Comparison of ENCODE assay signal across 25 cellular contexts in genomic region chr15:27869697-27870281, GRCh38.
DNase-seq lines count a peak whose midpoint lies in the region; ATAC-seq, FAIRE-seq and TF ChIP-seq lines count a peak whose summit lies in the region.
"Had no signal": no experiment of that assay in that cellular context is flagged by ENCODE, and none has a peak within 500 bp of the region (broad histone marks: within the 10 kb centered on the region; RNA-seq: fewer than 3 reads in every experiment).

No MANE protein-coding gene starts in this region.

- H3K23me2 ChIP-seq in H1 (ENCODE audit: low read depth, low read length) = no peaks in the 10 kb centered on the region

- POLR2A ChIA-PET in H1 (lab: Charles Lee; ENCODE audit: partially characterized antibody) = no interaction called here

- H3K14ac ChIP-seq in H1 (ENCODE audit: insufficient read length) (no peak overlapping the region), neuronal stem cell (ENCODE audit: low read length) (no peak overlapping the region)

- no peak overlapping the region for H4K5ac ChIP-seq in H1 (ENCODE audit: insufficient read length, low read depth, low read length)

- no peak overlapping the region for H2BK15ac ChIP-seq in H1 (ENCODE audit: low read length)
- no peak overlapping the region for H2BK15ac ChIP-seq in neuronal stem cell (ENCODE audit: low read length)

- DNase-seq in MG63 = peak; percentile 33
- DNase-seq in H1 (ENCODE audit: low read depth in 1 of 2, low spot score in 2 of 2) = peak in 1 of 2 experiments; percentile 41
- no peak for DNase-seq in neuronal stem cell (ENCODE audit: low spot score)
- no peak for DNase-seq in NCI-H1436 treated with DMSO at 0.1 percent for 48 hours (lab: John Stamatoyannopoulos, UW)
- no peak for DNase-seq in RKO (ENCODE audit: low spot score)
- no peak for DNase-seq in stomach
- DNase-seq: CD4-positive, CD25-positive, alpha-beta regulatory T cell; DMS79 treated with DMSO at 0.1 percent for 48 hours; GOT3; KBM-7; MV-4-11; NCI-H1930; NCI-H2227 treated with DMSO at 0.1 percent for 48 hours; NCI-H524 treated with DMSO at 0.1 percent for 48 hours; NCI-H82; Peyer's patch had no signal

- TF ChIP-seq CTCF in H1 (IDR thresholded peaks at IDR 0.05; ENCODE audit: control extremely low read depth in 1 of 3, insufficient read depth in 1 of 3, low read depth in 1 of 3, low read length in 3 of 3) = peak in 2 of 3 experiments; percentile 12 to 29; a peak in 2 of 4 replicates
- TF ChIP-seq CTCF in stomach (IDR thresholded peaks at IDR 0.05) = no peak

- TF ChIP-seq RAD21 in H1 (IDR thresholded peaks at IDR 0.05 in 1 of 2, conservative IDR thresholded peaks at IDR 0.05 in 1 of 2; ENCODE audit: low read depth in 2 of 2, low read length in 2 of 2) = peak in 1 of 2 experiments; percentile 8; a peak in 1 of 4 replicates

- 92% methylated on average over 17 of the region's 17 CpGs; no CpG with 5 or more reads in 1 of the 2 experiments for WGBS in H1 (ENCODE audit: extremely low coverage in 1 of 2, insufficient coverage in 1 of 2, insufficient read length in 1 of 2, insufficient replicate concordance in 2 of 2, low coverage in 1 of 2, low lambda C conversion rate in 2 of 2, missing lambda C conversion rate in 1 of 2), 2 experiments
- no CpG with 5 or more reads among the region's 17 CpGs for WGBS in neuronal stem cell (ENCODE audit: extremely low coverage in 2 of 2, insufficient read length in 2 of 2, insufficient replicate concordance in 1 of 2), 2 donors
- WGBS in stomach, 5 donors = 80 to 91% (median 86%) methylated on average over 12 to 17 of the region's 17 CpGs

- H3K79me2 ChIP-seq in H1 (ENCODE audit: control insufficient read depth in 1 of 2, insufficient read depth in 2 of 2, low read length in 2 of 2) = no peaks in the 10 kb centered on the region

- H2AFZ ChIP-seq in H1 (ENCODE audit: low read length) (no peak overlapping the region), neuronal stem cell (ENCODE audit: low read length) (no peak overlapping the region)

- H4K91ac ChIP-seq in H1 (replicated peaks; ENCODE audit: insufficient read length, low read length) (no peak overlapping the region), neuronal stem cell (ENCODE audit: low read depth, low read length, poor library complexity) (no peak overlapping the region)

- no peaks in the 10 kb centered on the region for H4K20me1 ChIP-seq in BLaER1
- H4K20me1 ChIP-seq in H1 (replicated peaks in 1 of 2; ENCODE audit: control insufficient read depth in 1 of 2, insufficient read depth in 2 of 2, low read length in 2 of 2) = no peaks in the 10 kb centered on the region

- intact Hi-C loops in stomach (cut with DNase I; ENCODE audit: low total_unique reads) = no loop called here

- H2BK120ac ChIP-seq in H1 (replicated peaks; ENCODE audit: low read depth, low read length) (no peak overlapping the region), neuronal stem cell (ENCODE audit: low read depth, low read length) (peak overlapping the region; percentile 9)

- no peak for TF ChIP-seq POLR2A in H1 (IDR thresholded peaks at IDR 0.05; ENCODE audit: control extremely low read depth in 1 of 2, low read depth in 2 of 2, low read length in 2 of 2)
- no peak for TF ChIP-seq POLR2A in stomach (IDR thresholded peaks at IDR 0.05)

- H3K9ac ChIP-seq in BLaER1 = no peak overlapping the region
- H3K9ac ChIP-seq in H1 (replicated peaks in 1 of 4; ENCODE audit: extremely low read depth in 1 of 4, low read depth in 3 of 4, low read length in 3 of 4) = no peak overlapping the region
- H3K9ac ChIP-seq in neuronal stem cell (ENCODE audit: low read depth, low read length, poor library complexity) = no peak overlapping the region

- H3K4me3 ChIP-seq in BLaER1 (no peak overlapping the region), MG63 (no peak overlapping the region), H1 (ENCODE audit: extremely low read depth in 1 of 4, insufficient read depth in 2 of 4, low read depth in 3 of 4, low read length in 4 of 4) (no peak overlapping the region), neuronal stem cell (ENCODE audit: low read length in 2 of 2) (no peak overlapping the region), stomach (no peak overlapping the region)
- H3K4me3 ChIP-seq: GM12878, Peyer's patch, SJSA1 had no signal

- H3K36me3 ChIP-seq in BLaER1 (no peaks in the 10 kb centered on the region), MG63 (no peaks in the 10 kb centered on the region), H1 (ENCODE audit: control insufficient read depth in 2 of 4, insufficient read depth in 4 of 4, low read length in 3 of 4) (no peaks in the 10 kb centered on the region), neuronal stem cell (replicated peaks in 1 of 2; ENCODE audit: control insufficient read depth in 2 of 2, insufficient read depth in 2 of 2, low read length in 2 of 2) (no peaks in the 10 kb centered on the region), stomach (no peaks in the 10 kb centered on the region)
- H3K36me3 ChIP-seq: Peyer's patch, SJSA1 had no signal

- H3K79me1 ChIP-seq in H1 (ENCODE audit: low read depth, low read length) (no peaks in the 10 kb centered on the region; the same call in 1 of the 2 replicates), neuronal stem cell (ENCODE audit: low read depth, low read length) (no peaks in the 10 kb centered on the region)

- H3K4ac ChIP-seq in H1 (replicated peaks; ENCODE audit: insufficient read length, low read depth, low read length) = no peak overlapping the region
- H3K4ac ChIP-seq in neuronal stem cell (ENCODE audit: low read length) = no peak overlapping the region

- H3K9me3 ChIP-seq in BLaER1 (no peaks in the 10 kb centered on the region), MG63 (no peaks in the 10 kb centered on the region), H1 (ENCODE audit: insufficient read depth in 2 of 2, low read depth in 1 of 2, low read length in 1 of 2) (no peaks in the 10 kb centered on the region), neuronal stem cell (replicated peaks in 1 of 2; ENCODE audit: control insufficient read depth in 2 of 2, insufficient read depth in 1 of 2, low read depth in 1 of 2, low read length in 2 of 2) (no peaks in the 10 kb centered on the region), stomach (peaks cover 0 to 13% (median 3%) of the 10 kb centered on the region in 4 donors)
- H3K9me3 ChIP-seq: Peyer's patch, SJSA1 had no signal

- H3K4me1 ChIP-seq in BLaER1 (peaks cover 64% of the 10 kb centered on the region), H1 (replicated peaks in 1 of 4; ENCODE audit: control insufficient read depth in 3 of 4, insufficient read depth in 4 of 4, low read length in 3 of 4) (no peaks in the 10 kb centered on the region; a peak in 1 of 7 replicates), neuronal stem cell (ENCODE audit: control insufficient read depth in 2 of 2, insufficient read depth in 1 of 2, low read depth in 1 of 2, low read length in 2 of 2) (peaks cover 0 to 3% of the 10 kb centered on the region in 2 donors), stomach (no peaks in the 10 kb centered on the region)
- H3K4me1 ChIP-seq: Peyer's patch, SJSA1 had no signal

- H3K4me2 ChIP-seq in BLaER1 (peak overlapping the region; percentile 57), H1 (ENCODE audit: insufficient read depth in 1 of 2, low read depth in 2 of 2, low read length in 2 of 2) (no peak overlapping the region), neuronal stem cell (ENCODE audit: insufficient read depth, low read length, poor library complexity, severe bottlenecking) (no peak overlapping the region)

- no peak overlapping the region for H2AK5ac ChIP-seq in H1 (ENCODE audit: low read depth, low read length)
- H2AK5ac ChIP-seq in neuronal stem cell (ENCODE audit: low read depth, low read length) = peak overlapping the region; percentile 66

- CTCF ChIA-PET in H1 (lab: Charles Lee; ENCODE audit: partially characterized antibody) = no interaction called here

- no peak overlapping the region for H2BK5ac ChIP-seq in H1 (ENCODE audit: low read depth, low read length)
- no peak overlapping the region for H2BK5ac ChIP-seq in neuronal stem cell (ENCODE audit: low read length)

- H3K23ac ChIP-seq in H1 (ENCODE audit: insufficient read length) (no peak overlapping the region), neuronal stem cell (ENCODE audit: low read depth, low read length, poor library complexity) (no peak overlapping the region)

- H2BK20ac ChIP-seq in H1 (ENCODE audit: low read length) = no peak overlapping the region

- H3K18ac ChIP-seq in H1 (ENCODE audit: extremely low read depth, low read length) (no peak overlapping the region), neuronal stem cell (ENCODE audit: low read length) (no peak overlapping the region)

- H4K8ac ChIP-seq in H1 (ENCODE audit: extremely low read depth, insufficient read depth, low read length) (no peak overlapping the region), neuronal stem cell (ENCODE audit: low read depth, low read length) (no peak overlapping the region)

- no peak for FAIRE-seq in H1 (lab: Jason Lieb, UNC)
- FAIRE-seq: A204.1, GM12878, HepG2 had no signal

- no peak for TF ChIP-seq EP300 in H1 (IDR thresholded peaks at IDR 0.05; ENCODE audit: borderline replicate concordance in 1 of 2, low read depth in 2 of 2, low read length in 2 of 2)
- no peak for TF ChIP-seq EP300 in stomach (IDR thresholded peaks at IDR 0.05)

- no peaks in the 10 kb centered on the region for H3K27me3 ChIP-seq in BLaER1
- no peaks in the 10 kb centered on the region for H3K27me3 ChIP-seq in MG63
- no peaks in the 10 kb centered on the region for H3K27me3 ChIP-seq in H1 (replicated peaks in 1 of 4; ENCODE audit: control insufficient read depth in 3 of 4, extremely low read depth in 1 of 4, insufficient read depth in 3 of 4, low read length in 3 of 4)
- H3K27me3 ChIP-seq in neuronal stem cell (ENCODE audit: control insufficient read depth in 3 of 3, insufficient read depth in 3 of 3, low read depth in 1 of 3, low read length in 3 of 3) = no peaks in the 10 kb centered on the region
- no peaks in the 10 kb centered on the region for H3K27me3 ChIP-seq in stomach
- H3K27me3 ChIP-seq: Peyer's patch, SJSA1 had no signal

- H3K56ac ChIP-seq in H1 (replicated peaks; ENCODE audit: insufficient read length, low read depth, low read length) = no peak overlapping the region

- no peak for ATAC-seq in GM21390 (IDR thresholded peaks at IDR 0.05; ENCODE audit: unreplicated experiment)
- ATAC-seq: GM12878, HCT116, HepG2, Right ventricle myocardium inferior had no signal

- H2BK12ac ChIP-seq in H1 (ENCODE audit: low read depth, low read length) (no peak overlapping the region), neuronal stem cell (ENCODE audit: low read length) (no peak overlapping the region)

- H3K27ac ChIP-seq in BLaER1 (peak overlapping the region; percentile 69), H1 (ENCODE audit: low read depth, low read length) (no peak overlapping the region), neuronal stem cell (replicated peaks; ENCODE audit: low read length) (no peak overlapping the region), stomach (no peak overlapping the region)
- H3K27ac ChIP-seq: HL-60, Peyer's patch, SJSA1 had no signal

TF ChIP-seq in H1, 55 proteins besides CTCF, POLR2A, EP300 and RAD21 (continues in another document):
- TF ChIP-seq SAP30 (IDR thresholded peaks at IDR 0.05; ENCODE audit: insufficient read depth, insufficient replicate concordance, low read length) = no peak
- no peak for TF ChIP-seq FOSL1 (IDR thresholded peaks at IDR 0.05; ENCODE audit: insufficient read depth, low read depth, low read length)
- no peak for TF ChIP-seq SIN3A (conservative IDR thresholded peaks at IDR 0.05 in 1 of 2, IDR thresholded peaks at IDR 0.05 in 1 of 2; ENCODE audit: low read depth in 1 of 2, low read length in 2 of 2)
- TF ChIP-seq BRCA1 (IDR thresholded peaks at IDR 0.05; ENCODE audit: low read depth, low read length) = no peak

Comparison
In these comparisons a context has a peak if more than half of its experiments do, and no peak if none do; other contexts are left out.
1. CTCF ChIP-seq: peak in H1 (2 of 3); none in stomach (0 of 7).